In the genomic region with DNA sequence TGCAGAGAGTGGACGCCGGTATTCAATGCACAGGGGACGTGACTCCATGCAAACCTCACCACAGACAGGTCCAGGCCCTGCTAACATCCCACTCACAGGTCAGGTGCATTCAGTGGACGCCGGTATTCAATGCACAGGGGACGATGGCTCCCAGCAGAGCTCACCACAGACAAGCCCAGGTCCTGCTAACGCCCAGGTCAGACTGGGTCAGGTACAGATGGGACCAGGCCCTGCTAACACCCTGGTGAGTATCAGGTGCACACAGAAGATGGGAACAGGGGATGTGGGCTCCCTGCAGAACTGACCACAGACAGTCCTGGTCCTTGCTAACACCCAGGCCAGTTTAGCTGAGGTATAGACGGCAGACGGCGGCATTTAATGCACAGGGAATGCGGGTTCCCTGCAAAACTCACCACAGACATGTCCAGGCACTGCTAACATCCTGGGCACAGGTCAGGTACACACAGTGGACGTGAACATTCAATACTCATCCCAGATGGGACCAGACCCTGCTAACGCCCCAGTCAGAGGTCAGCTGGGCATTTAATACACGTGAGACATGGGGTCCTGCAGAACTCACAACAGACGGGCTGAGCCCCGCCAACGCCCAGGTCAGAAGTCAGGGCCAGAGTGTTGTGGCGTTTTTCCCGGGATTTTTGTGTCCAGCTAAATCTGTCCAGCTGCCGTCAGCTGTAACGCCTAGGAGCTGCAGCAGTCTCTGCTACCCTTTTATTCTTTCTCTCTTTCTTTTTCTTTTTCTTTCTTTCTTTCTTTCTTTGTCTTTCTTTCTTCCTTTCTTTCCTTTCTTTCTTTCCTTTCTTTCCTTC, we compare ENCODE assay signal across 25 cellular contexts.
"Had no signal": no experiment of that assay in that cellular context is flagged by ENCODE, and none has a peak within 500 bp of the region (broad histone marks: within the 10 kb centered on the region; RNA-seq: fewer than 3 reads in every experiment).

No MANE protein-coding gene starts in this region.

- H3K27me3 Mint-ChIP-seq: activated CD8-positive, alpha-beta T cell treated with anti-CD3 and anti-CD28 coated beads for 36 hours; activated naive CD4-positive, alpha-beta T cell treated with anti-CD3 and anti-CD28 coated beads, Interleukin-2, amount 10 ng/mL, durations not matched to agents 7 days and 5 days; activated naive CD8-positive, alpha-beta T cell treated with anti-CD3 and anti-CD28 coated beads for 36 hours; IgD-negative memory B cell had no signal

- H3K4me3 Mint-ChIP-seq: activated CD8-positive, alpha-beta T cell treated with anti-CD3 and anti-CD28 coated beads for 36 hours; activated naive CD4-positive, alpha-beta T cell treated with anti-CD3 and anti-CD28 coated beads, Interleukin-2, amount 10 ng/mL, durations not matched to agents 7 days and 5 days; activated naive CD8-positive, alpha-beta T cell treated with anti-CD3 and anti-CD28 coated beads for 36 hours; activated T-cell treated with anti-CD3 and anti-CD28 coated beads, Interleukin-2, amount 50 U/mL, for 72 hours; IgD-negative memory B cell had no signal

- DNase-seq: activated CD4-positive, alpha-beta T cell treated with anti-CD3 and anti-CD28 coated beads for 4 hours; activated CD8-positive, alpha-beta memory T cell treated with anti-CD3 and anti-CD28 coated beads, Interleukin-2, amount 50 U/mL, for 4 hours; activated CD8-positive, alpha-beta T cell treated with anti-CD3 and anti-CD28 coated beads for 36 hours; activated gamma-delta T cell treated with Interleukin-2 at 50 U/mL for 16 hours; activated naive CD4-positive, alpha-beta T cell treated with anti-CD3 and anti-CD28 coated beads, Interleukin-2, amount 10 ng/mL, durations not matched to agents 7 days and 5 days; activated naive CD8-positive, alpha-beta T cell treated with anti-CD3 and anti-CD28 coated beads for 36 hours; activated T-cell treated with anti-CD3 and anti-CD28 coated beads, Interleukin-2, amount 50 U/mL, for 72 hours; brain microvascular endothelial cell; KG1; NCI-H1048; NCI-H146; NCI-H187 treated with DMSO at 0.1 percent for 48 hours; NCI-H2171 treated with DMSO at 0.1 percent for 48 hours; NCI-H345; NCI-H510A treated with DMSO at 0.1 percent for 48 hours; NCI-H69; Peyer's patch; Right ventricle myocardium superior; SW 1271 had no signal

- H3K27me3 ChIP-seq: brain microvascular endothelial cell, Peyer's patch, SJSA1 had no signal

- H3K9me3 Mint-ChIP-seq: activated CD8-positive, alpha-beta T cell treated with anti-CD3 and anti-CD28 coated beads for 36 hours; activated naive CD8-positive, alpha-beta T cell treated with anti-CD3 and anti-CD28 coated beads for 36 hours; IgD-negative memory B cell had no signal

- H3K36me3 ChIP-seq: brain microvascular endothelial cell, Peyer's patch, SJSA1 had no signal

- H3K27ac Mint-ChIP-seq: activated CD8-positive, alpha-beta T cell treated with anti-CD3 and anti-CD28 coated beads for 36 hours; activated naive CD4-positive, alpha-beta T cell treated with anti-CD3 and anti-CD28 coated beads, Interleukin-2, amount 10 ng/mL, durations not matched to agents 7 days and 5 days; activated naive CD8-positive, alpha-beta T cell treated with anti-CD3 and anti-CD28 coated beads for 36 hours; activated T-cell treated with anti-CD3 and anti-CD28 coated beads, Interleukin-2, amount 50 U/mL, for 72 hours; activated T-helper 2 cell treated with anti-CD3 and anti-CD28 coated beads, Interferon-gamma antibody, Interleukin-2, Interleukin-4, amounts not matched to agents 10 μg/mL and 5 μg/mL and 100 μg/mL, durations not matched to agents 14 hours and 24 hours and 36 hours; IgD-negative memory B cell had no signal

- H3K9me3 ChIP-seq: Peyer's patch had no signal

- H3K4me3 ChIP-seq: Peyer's patch, SJSA1 had no signal

- H3K4me1 Mint-ChIP-seq: activated naive CD4-positive, alpha-beta T cell treated with anti-CD3 and anti-CD28 coated beads, Interleukin-2, amount 10 ng/mL, durations not matched to agents 7 days and 5 days; activated naive CD8-positive, alpha-beta T cell treated with anti-CD3 and anti-CD28 coated beads for 36 hours had no signal

- H3K4me1 ChIP-seq: Peyer's patch, SJSA1 had no signal

- ATAC-seq: activated CD4-positive, CD25-positive, alpha-beta regulatory T cell treated with anti-CD3 and anti-CD28 coated beads, Interleukin-2, amount 50 U/mL, for 24 hours; activated CD8-positive, alpha-beta T cell treated with anti-CD3 and anti-CD28 coated beads for 36 hours; activated T-cell treated with anti-CD3 and anti-CD28 coated beads, Interleukin-2, amount 50 U/mL, for 72 hours; SK-N-SH treated with all-trans-retinoic acid at 6 μM for 48 hours had no signal

- H3K27ac ChIP-seq: brain microvascular endothelial cell, Peyer's patch, RWPE1, SJSA1 had no signal
